Comparison of ENCODE assay signal across 8 cellular contexts in the genomic region with DNA sequence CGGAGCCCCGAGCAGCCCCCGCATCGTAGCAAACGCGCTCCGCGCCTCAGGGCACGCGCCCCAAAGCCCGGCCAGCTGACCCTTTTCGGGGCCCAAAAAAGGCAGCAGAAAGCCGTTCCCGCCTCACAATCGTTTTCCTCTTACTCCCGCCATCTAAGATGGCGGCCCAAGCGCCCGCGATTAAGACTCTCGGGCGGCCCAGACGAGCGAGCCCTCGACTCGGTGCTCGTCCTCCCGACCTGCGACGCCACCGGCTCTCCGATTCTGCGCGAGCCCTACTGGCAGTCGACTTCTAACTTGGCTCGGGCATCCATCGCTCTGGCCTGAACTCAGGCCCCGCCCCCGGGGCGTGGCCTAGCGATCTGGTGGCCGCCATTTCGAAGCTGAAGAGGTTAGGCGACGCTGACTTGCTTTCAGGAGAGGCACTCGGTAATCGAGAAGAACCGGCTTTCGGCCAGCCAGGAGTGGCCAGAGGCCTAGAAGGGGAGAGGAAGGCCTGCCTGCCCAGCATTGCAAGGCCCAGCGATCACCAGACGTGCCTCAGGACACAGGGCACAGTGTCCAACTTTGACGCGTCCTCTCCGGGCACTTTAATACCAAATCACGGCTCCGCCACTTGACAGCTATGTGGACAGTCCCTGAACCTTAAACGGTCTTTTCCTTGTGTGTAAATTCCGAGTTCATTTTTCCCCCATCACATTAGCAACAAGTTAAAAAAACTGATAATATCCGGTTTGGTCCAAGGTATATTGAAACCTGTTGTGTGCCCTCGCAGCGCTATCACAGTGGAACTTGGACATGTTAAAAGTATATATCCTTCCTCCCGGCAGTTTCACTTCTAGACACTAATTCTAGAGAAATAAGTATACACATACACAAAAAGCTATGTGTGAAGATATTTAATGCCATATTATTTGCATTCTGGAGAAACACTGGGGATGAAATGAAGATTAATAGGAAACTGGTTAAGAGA. TPM values are rescaled to one million over a fixed set of nuclear protein-coding genes. Genes with fewer than 3 reads are reported as not detected.
DNase-seq lines count a peak whose midpoint lies in the region; ATAC-seq and TF ChIP-seq lines count a peak whose summit lies in the region.

Gene RAF1 (minus strand): TSS at position 182 of the 973 bp plus-strand sequence. CDS start 45,396 bp downstream, outside the sequence.

- H3K4me3 ChIP-seq in CD8-positive, alpha-beta T cell (ENCODE audit: low read depth, low read length): peak within 1 kb of the TSS; percentile 93
- H3K4me3 ChIP-seq in lung: peak within 1 kb of the TSS; percentile 96

- H3K36me3 Mint-ChIP-seq in CD8-positive, alpha-beta T cell: peaks cover 22% of the 10 kb centered on the region

- peak; percentile 94 to 98 (median 97) for DNase-seq in CD8-positive, alpha-beta T cell
- DNase-seq in HS-27A (ENCODE audit: low read depth) (peak; percentile 96), NK-92 (lab: John Stamatoyannopoulos, UW; ENCODE audit: unreplicated experiment) (peak; percentile 91), lung (ENCODE audit: low spot score) (peak; percentile 98)
- peak; percentile 88 to 95 for DNase-seq in activated CD8-positive, alpha-beta memory T cell treated with anti-CD3 and anti-CD28 coated beads for 1 hour (ENCODE audit: extremely low read depth in 1 of 2, low read depth in 1 of 2)
- DNase-seq in effector CD4-positive, alpha-beta T cell: peak; percentile 96
- peak; percentile 93 to 96 (median 96) for DNase-seq in stimulated activated CD4-positive, alpha-beta T cell treated with anti-CD3 and anti-CD28 coated beads, TNF-alpha, amount 100 ng/mL, for 4 hours (ENCODE audit: low read depth in 3 of 3)

- H3K4me1 Mint-ChIP-seq in CD8-positive, alpha-beta T cell (ENCODE audit: low read depth): peaks cover 34% of the 10 kb centered on the region

- CTCF ChIA-PET in CD8-positive, alpha-beta T cell (lab: Charles Lee): interaction anchor here (0.8 kb wide), 1 partner anchor 106 kb away, joined by 4 read pairs; no protein-coding TSS in a partner anchor

- no peaks in the 10 kb centered on the region for H3K27me3 ChIP-seq in CD8-positive, alpha-beta T cell (ENCODE audit: insufficient read depth, low read length)
- H3K27me3 ChIP-seq in lung (ENCODE audit: control insufficient read depth, insufficient read depth): no peaks in the 10 kb centered on the region

- peak within 1 kb of the TSS; percentile 90 for H3K4me3 Mint-ChIP-seq in CD8-positive, alpha-beta T cell

- POLR2A ChIA-PET in CD8-positive, alpha-beta T cell (lab: Charles Lee): interaction anchor here (0.7 to 2.3 kb wide), 14 partner anchors 11 to 1987 kb away, joined by 3 to 15 read pairs (median 4); partner anchors contain the start of genes CCDC174, MKRN2, RPL32 and TSEN2

- no peaks in the 10 kb centered on the region for H3K9me3 Mint-ChIP-seq in CD8-positive, alpha-beta T cell

- H3K27me3 Mint-ChIP-seq in CD8-positive, alpha-beta T cell (ENCODE audit: low read depth): no peaks in the 10 kb centered on the region

- H3K27ac ChIP-seq in CD8-positive, alpha-beta T cell (ENCODE audit: low read depth, low read length): peak within 1 kb of the TSS; percentile 96
- peak within 1 kb of the TSS; percentile 99 to 100 for H3K27ac ChIP-seq in lung (ENCODE audit: low read depth in 1 of 2, low read length in 1 of 2)

- WGBS in lung, 2 donors: 1% methylated on average over 62 of the region's 62 CpGs

- ATAC-seq in CD8-positive, alpha-beta T cell: peak; percentile 93
- ATAC-seq in GM19467 (IDR thresholded peaks at IDR 0.05; ENCODE audit: unreplicated experiment) (peak; percentile 88), lung (ENCODE audit: insufficient read depth, low FRiP score) (peak; percentile 98)

- no peak for TF ChIP-seq CTCF in CD8-positive, alpha-beta T cell (IDR thresholded peaks at IDR 0.05)
- no peak for TF ChIP-seq CTCF in lung (IDR thresholded peaks at IDR 0.05; ENCODE audit: control extremely low read depth, extremely low read depth)

- H3K27ac Mint-ChIP-seq in CD8-positive, alpha-beta T cell: peak within 1 kb of the TSS; percentile 99

- intact Hi-C loops in CD8-positive, alpha-beta T cell (cut with DNase I, micrococcal nuclease): loop anchor here (1.0 to 10.0 kb wide), 13 partner anchors 37 to 1511 kb away; partner anchors contain the start of genes MKRN2 (in 2 of the 2), ATG7 (in 1 of the 2), LSM3 (in 1 of the 2) and RPL32 (in 1 of the 2)

- H3K4me1 ChIP-seq in CD8-positive, alpha-beta T cell (ENCODE audit: insufficient read depth, low read length): peaks cover 30% of the 10 kb centered on the region
- H3K4me1 ChIP-seq in lung (ENCODE audit: control insufficient read depth in 2 of 2, insufficient read depth in 2 of 2, low read length in 2 of 2): peaks cover 3 to 10% of the 10 kb centered on the region in 2 donors

- no peaks in the 10 kb centered on the region for H3K9me3 ChIP-seq in CD8-positive, alpha-beta T cell (ENCODE audit: low read length)
- H3K9me3 ChIP-seq in lung (ENCODE audit: control insufficient read depth in 2 of 2, insufficient read depth in 1 of 2, low read length in 1 of 2): no peaks in the 10 kb centered on the region

- H3K36me3 ChIP-seq in CD8-positive, alpha-beta T cell (ENCODE audit: insufficient read depth, low read length): no peaks in the 10 kb centered on the region
- H3K36me3 ChIP-seq in lung (ENCODE audit: control insufficient read depth in 2 of 2, insufficient read depth in 2 of 2, low read length in 2 of 2): peaks cover 0 to 2% of the 10 kb centered on the region in 2 donors

RNA-seq across cellular contexts. Expression of gene RAF1, which starts in this region (rescaled TPM):
- 100 to 1,000 TPM; 156 to 159 TPM for total RNA-seq in CD8-positive, alpha-beta T cell
- 100 to 1,000 TPM in 1 of 2 donors, 10 to 100 TPM in 1; 86.7 to 182 TPM for total RNA-seq in lung
- polyA plus RNA-seq in lung: 10 to 100 TPM; 41.4 to 74.2 TPM

Comparison
In these comparisons a context has a peak if more than half of its experiments do, and no peak if none do; other contexts are left out.
1. Peak in every context shown above with its lines: DNase-seq, ATAC-seq, H3K4me3 ChIP-seq and H3K27ac ChIP-seq.